ENCODE assay signal across 12 cellular contexts in the genomic region with DNA sequence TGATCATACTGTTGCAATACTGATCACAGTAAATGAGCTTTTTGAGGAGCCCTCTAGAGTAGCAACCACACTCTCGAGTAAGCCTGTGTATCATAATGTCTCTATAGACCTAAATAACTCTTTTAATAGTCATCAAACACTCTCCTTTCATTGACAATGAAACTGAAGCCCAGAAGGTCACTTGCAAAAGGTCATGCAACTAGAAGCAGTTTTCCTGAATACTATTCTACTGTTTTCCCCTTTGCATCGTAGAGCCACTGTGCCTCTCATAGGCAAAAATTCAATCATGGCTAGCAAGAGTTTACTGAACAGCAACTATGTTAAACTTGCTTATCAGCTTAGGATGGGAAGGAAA.
A peak's percentile ranks its signal among the peaks of the same experiment; 100 is the strongest.
DNase-seq lines count a peak whose midpoint lies in the region; ATAC-seq and TF ChIP-seq lines count a peak whose summit lies in the region.
"Had no signal": no experiment of that assay in that cellular context is flagged by ENCODE, and none has a peak within 500 bp of the region (broad histone marks: within the 10 kb centered on the region; RNA-seq: fewer than 3 reads in every experiment).

No MANE protein-coding gene starts in this region.

- peak overlapping the region; percentile 69 for H3K4me2 ChIP-seq in HCT116 (ENCODE audit: low read length)

- CTCF ChIA-PET in Calu3 (lab: Charles Lee) (interaction anchor here (1.0 to 1.1 kb wide), 2 partner anchors 17 to 187 kb away, joined by 3 to 4 read pairs; no protein-coding TSS in a partner anchor), HCT116 (lab: Charles Lee) (interaction anchor here (1.1 kb wide), 1 partner anchor 365 kb away, joined by 3 read pairs; no protein-coding TSS in a partner anchor)

- H3K27ac Mint-ChIP-seq in Calu3 (ENCODE audit: unreplicated experiment) (peak overlapping the region; percentile 91), naive B cell (peak overlapping the region in 5 of 6 donors; percentile 5 to 84 (median 66))
- peak overlapping the region; percentile 91 for H3K27ac Mint-ChIP-seq in activated naive CD8-positive, alpha-beta T cell treated with anti-CD3 and anti-CD28 coated beads for 36 hours

- peaks cover 15 to 44% of the 10 kb centered on the region in 2 experiments for H3K4me1 ChIP-seq in HCT116 (ENCODE audit: control insufficient read depth in 1 of 2, insufficient read depth in 2 of 2, low read length in 2 of 2)

- H3K27ac ChIP-seq in HCT116 (ENCODE audit: low read depth, low read length), result peak overlapping the region; percentile 30; the same call in 1 of the 2 replicates
- H3K27ac ChIP-seq: upper lobe of right lung had no signal

- H3K36me3 Mint-ChIP-seq in Calu3 (ENCODE audit: insufficient read depth, unreplicated experiment) (peaks cover 13% of the 10 kb centered on the region), naive B cell (peaks cover 0 to 5% of the 10 kb centered on the region in 2 donors)
- H3K36me3 Mint-ChIP-seq in activated naive CD8-positive, alpha-beta T cell treated with anti-CD3 and anti-CD28 coated beads for 36 hours, result peaks cover 42% of the 10 kb centered on the region

- TF ChIP-seq POLR2A in HCT116 (IDR thresholded peaks at IDR 0.05; ENCODE audit: borderline replicate concordance, extremely low read depth, insufficient read depth, insufficient read length), result no peak

- peak overlapping the region; percentile 41 for H3K9ac ChIP-seq in HCT116 (ENCODE audit: low read length)

- no peaks in the 10 kb centered on the region for H3K27me3 ChIP-seq in HCT116 (ENCODE audit: insufficient read depth, low read length)
- H3K27me3 ChIP-seq: upper lobe of right lung had no signal

- H3K79me2 ChIP-seq in HCT116 (ENCODE audit: insufficient read depth, low read length), result no peaks in the 10 kb centered on the region

- no peaks in the 10 kb centered on the region for H4K20me1 ChIP-seq in HCT116 (ENCODE audit: insufficient read depth)

- no TSS peak for BruUV-seq in Calu3 (replicated peaks; lab: Mats Ljungman, UMichigan)
- no TSS peak for BruUV-seq in HCT116 (replicated peaks; lab: Mats Ljungman, UMichigan)

- no peaks in the 10 kb centered on the region for H3K9me3 ChIP-seq in HCT116 (ENCODE audit: control insufficient read depth in 1 of 2, insufficient read depth in 1 of 2, low read depth in 1 of 2, low read length in 2 of 2)
- H3K9me3 ChIP-seq: upper lobe of right lung had no signal

- DNase-seq in Calu3 (no peak), HCT116 (ENCODE audit: low read depth, low spot score) (no peak), naive B cell (no peak)
- no peak for DNase-seq in activated naive CD8-positive, alpha-beta T cell treated with anti-CD3 and anti-CD28 coated beads for 36 hours
- DNase-seq in activated CD4-positive, CD25-positive, alpha-beta regulatory T cell treated with anti-CD3 and anti-CD28 coated beads, Interleukin-2, amount 50 U/mL, for 72 hours, result no peak
- no peak for DNase-seq in effector CD4-positive, alpha-beta T cell
- DNase-seq in stimulated activated CD8-positive, alpha-beta memory T cell treated with anti-CD3 and anti-CD28 coated beads, Interleukin-4, amount 100 ng/mL, for 48 hours, result no peak
- DNase-seq in stimulated activated CD4-positive, alpha-beta T cell treated with anti-CD3 and anti-CD28 coated beads, Interleukin-4, amount 100 ng/mL, for 1 hour, result no peak
- DNase-seq: activated effector memory CD4-positive, alpha-beta T cell treated with anti-CD3 and anti-CD28 coated beads, Interleukin-2, amount 50 U/mL, for 16 hours; DMS153; NCI-H446 treated with DMSO at 0.1 percent for 48 hours; upper lobe of right lung had no signal

- intact Hi-C loops in Calu3 (cut with micrococcal nuclease; ENCODE audit: unreplicated experiment), result loop anchor here (2.0 to 10.0 kb wide), 4 partner anchors 33 to 145 kb away; a partner anchor contains a TSS
- intact Hi-C loops in HCT116 (cut with micrococcal nuclease), result loop anchor here (2.0 kb wide), 1 partner anchor 107 kb away; no protein-coding TSS in a partner anchor

- peak overlapping the region in 1 of 2 experiments; percentile 23; a peak in 2 of 4 replicates for H3K4me3 ChIP-seq in HCT116 (replicated peaks in 1 of 2; ENCODE audit: low read depth in 1 of 2, low read length in 2 of 2)
- H3K4me3 ChIP-seq: upper lobe of right lung had no signal

- no peak overlapping the region for H2AFZ ChIP-seq in HCT116 (ENCODE audit: low read depth, low read length, poor library complexity, severe bottlenecking)

- ATAC-seq in HCT116 (no peak; the same call in none of the 2 replicates), naive B cell (ENCODE audit: low read depth in 2 of 2) (no peak)

- no peak for TF ChIP-seq RAD21 in HCT116 (IDR thresholded peaks at IDR 0.05; ENCODE audit: low read depth)

- H3K4me3 Mint-ChIP-seq in Calu3 (ENCODE audit: low read depth, unreplicated experiment), result peak overlapping the region; percentile 50
- H3K4me3 Mint-ChIP-seq in activated naive CD8-positive, alpha-beta T cell treated with anti-CD3 and anti-CD28 coated beads for 36 hours, result peak overlapping the region; percentile 35
- peak overlapping the region in 5 of 8 donors; percentile 16 to 81 (median 63) for H3K4me3 Mint-ChIP-seq in naive B cell

- H3K9me3 Mint-ChIP-seq in Calu3 (ENCODE audit: low read depth, unreplicated experiment), result no peaks in the 10 kb centered on the region
- H3K9me3 Mint-ChIP-seq in activated naive CD8-positive, alpha-beta T cell treated with anti-CD3 and anti-CD28 coated beads for 36 hours, result no peaks in the 10 kb centered on the region
- H3K9me3 Mint-ChIP-seq in naive B cell, result no peaks in the 10 kb centered on the region

- H3K27me3 Mint-ChIP-seq in Calu3 (ENCODE audit: unreplicated experiment), result no peaks in the 10 kb centered on the region
- no peaks in the 10 kb centered on the region for H3K27me3 Mint-ChIP-seq in activated naive CD8-positive, alpha-beta T cell treated with anti-CD3 and anti-CD28 coated beads for 36 hours
- H3K27me3 Mint-ChIP-seq in naive B cell, result no peaks in the 10 kb centered on the region

- TF ChIP-seq CTCF in Calu3 (IDR thresholded peaks at IDR 0.05; ENCODE audit: unreplicated experiment) (no peak), HCT116 (IDR thresholded peaks at IDR 0.05 in 2 of 3, conservative IDR thresholded peaks at IDR 0.05 in 1 of 3; ENCODE audit: borderline replicate concordance in 1 of 3, insufficient read depth in 1 of 3, low read depth in 2 of 3, low read length in 2 of 3) (no peak)

- peaks cover 46% of the 10 kb centered on the region for H3K4me1 Mint-ChIP-seq in Calu3 (ENCODE audit: low read depth, unreplicated experiment)
- H3K4me1 Mint-ChIP-seq in activated naive CD8-positive, alpha-beta T cell treated with anti-CD3 and anti-CD28 coated beads for 36 hours, result peaks cover 82% of the 10 kb centered on the region
- H3K4me1 Mint-ChIP-seq in naive B cell, result peaks cover 46 to 63% (median 48%) of the 10 kb centered on the region in 3 donors

- no peaks in the 10 kb centered on the region for H3K36me3 ChIP-seq in HCT116 (ENCODE audit: control insufficient read depth in 1 of 2, insufficient read depth in 2 of 2, low read length in 2 of 2)
- H3K36me3 ChIP-seq: upper lobe of right lung had no signal

- POLR2A ChIA-PET in HCT116 (lab: Charles Lee), result no interaction called here

- H3K9me2 ChIP-seq in HCT116 (ENCODE audit: insufficient read depth), result no peaks in the 10 kb centered on the region

- RAD21 ChIA-PET in HCT116 (lab: Charles Lee; ENCODE audit: low non-redundant PET in 1 of 2, low total read pairs in 2 of 2, uncharacterized antibody in 2 of 2, unreplicated experiment in 2 of 2), result no interaction called here

TF ChIP-seq in HCT116, 20 proteins besides CTCF, POLR2A, EP300 and RAD21:
- TF ChIP-seq CBX3 (IDR thresholded peaks at IDR 0.05; ENCODE audit: low read depth) (no peak), CEBPB (IDR thresholded peaks at IDR 0.05; ENCODE audit: low read depth) (no peak), FOSL1 (IDR thresholded peaks at IDR 0.05; ENCODE audit: low read depth) (no peak), POLR2AphosphoS5 (IDR thresholded peaks at IDR 0.05; ENCODE audit: low read depth, low read length) (no peak), TCF7L2 (IDR thresholded peaks at IDR 0.05; ENCODE audit: borderline replicate concordance, extremely low read depth, insufficient read depth, insufficient read length) (no peak), SIN3A (IDR thresholded peaks at IDR 0.05; ENCODE audit: low read depth) (no peak), JUND (IDR thresholded peaks at IDR 0.05) (no peak; the same call in 1 of the 2 replicates), ELF1 (IDR thresholded peaks at IDR 0.05; ENCODE audit: borderline replicate concordance, low read depth) (no peak), EGR1 (IDR thresholded peaks at IDR 0.05; ENCODE audit: low read depth) (no peak), EZH2 (IDR thresholded peaks at IDR 0.05) (no peak)
- TF ChIP-seq, protein P1, sequence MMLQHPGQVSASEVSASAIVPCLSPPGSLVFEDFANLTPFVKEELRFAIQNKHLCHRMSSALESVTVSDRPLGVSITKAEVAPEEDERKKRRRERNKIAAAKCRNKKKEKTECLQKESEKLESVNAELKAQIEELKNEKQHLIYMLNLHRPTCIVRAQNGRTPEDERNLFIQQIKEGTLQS (IDR thresholded peaks at IDR 0.05), result no peak
- TF ChIP-seq, protein P2, sequence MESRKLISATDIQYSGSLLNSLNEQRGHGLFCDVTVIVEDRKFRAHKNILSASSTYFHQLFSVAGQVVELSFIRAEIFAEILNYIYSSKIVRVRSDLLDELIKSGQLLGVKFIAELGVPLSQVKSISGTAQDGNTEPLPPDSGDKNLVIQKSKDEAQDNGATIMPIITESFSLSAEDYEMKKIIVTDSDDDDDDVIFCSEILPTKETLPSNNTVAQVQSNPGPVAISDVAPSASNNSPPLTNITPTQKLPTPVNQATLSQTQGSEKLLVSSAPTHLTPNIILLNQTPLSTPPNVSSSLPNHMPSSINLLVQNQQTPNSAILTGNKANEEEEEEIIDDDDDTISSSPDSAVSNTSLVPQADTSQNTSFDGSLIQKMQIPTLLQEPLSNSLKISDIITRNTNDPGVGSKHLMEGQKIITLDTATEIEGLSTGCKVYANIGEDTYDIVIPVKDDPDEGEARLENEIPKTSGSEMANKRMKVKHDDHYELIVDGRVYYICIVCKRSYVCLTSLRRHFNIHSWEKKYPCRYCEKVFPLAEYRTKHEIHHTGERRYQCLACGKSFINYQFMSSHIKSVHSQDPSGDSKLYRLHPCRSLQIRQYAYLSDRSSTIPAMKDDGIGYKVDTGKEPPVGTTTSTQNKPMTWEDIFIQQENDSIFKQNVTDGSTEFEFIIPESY (IDR thresholded peaks at IDR 0.05; ENCODE audit: extremely low read depth, insufficient replicate concordance, low read length), result no peak
TF ChIP-seq in HCT116: peak in this region for 0.
